ENCODE assay signal across 10 cellular contexts in genomic region chr19:49006905-49007304, GRCh38. TPM values are rescaled to one million over a fixed set of nuclear protein-coding genes. Genes with fewer than 3 reads are reported as not detected.
"Had no signal": no experiment of that assay in that cellular context is flagged by ENCODE, and none has a peak within 500 bp of the region (broad histone marks: within the 10 kb centered on the region; RNA-seq: fewer than 3 reads in every experiment).

No MANE protein-coding gene starts in this region.

- H3K4me2 ChIP-seq: GM23338, KMS-11 had no signal

- H2AFZ ChIP-seq: GM23338 had no signal

- ATAC-seq: GM23338 had no signal

- FAIRE-seq: H1, H54, HTR-8/SVneo had no signal

- H3K9ac ChIP-seq: KMS-11 had no signal

- H3K4me3 ChIP-seq: GM23338 had no signal

- H3K27ac ChIP-seq: KMS-11 had no signal

- DNase-seq: H9, HCEC 1CT, IMR-90, KBM-7 had no signal

RNA-seq across cellular contexts. Expression of gene LHB, which starts 10.0 kb away (rescaled TPM):
- total RNA-seq: GM23338, H1, H9, HT-29, IMR-90 had no signal
- polyA plus RNA-seq: IMR-90 had no signal

RNA-seq across cellular contexts. Expression of gene CGB3, which starts 17.2 kb away (rescaled TPM):
- total RNA-seq: GM23338, H1, HT-29, IMR-90 had no signal
- polyA plus RNA-seq: GM23338, H1, IMR-90 had no signal

RNA-seq across cellular contexts. Expression of gene CGB2, which starts 24.8 kb away (rescaled TPM):
- total RNA-seq: GM23338, HT-29, IMR-90 had no signal
- polyA plus RNA-seq: IMR-90 had no signal
